Comparison of ENCODE assay signal across 12 cellular contexts in genomic region chr1:10634428-10635384, GRCh38.
DNase-seq lines count a peak whose midpoint lies in the region; ATAC-seq, FAIRE-seq and TF ChIP-seq lines count a peak whose summit lies in the region.
"Had no signal": no experiment of that assay in that cellular context is flagged by ENCODE, and none has a peak within 500 bp of the region (broad histone marks: within the 10 kb centered on the region; RNA-seq: fewer than 3 reads in every experiment).

No MANE protein-coding gene starts in this region.

- TF ChIP-seq CTCF in GM12878 (IDR thresholded peaks at IDR 0.05 in 2 of 3, conservative IDR thresholded peaks at IDR 0.05 in 1 of 3; ENCODE audit: control insufficient read depth in 2 of 3, extremely low read depth in 1 of 3, insufficient read depth in 1 of 3, low read depth in 3 of 3, low read length in 3 of 3) (no peak), transverse colon (IDR thresholded peaks at IDR 0.05) (no peak)

- no peaks in the 10 kb centered on the region for H3K79me2 ChIP-seq in GM12878 (ENCODE audit: control insufficient read depth, insufficient read depth, low read length)

- H3K4me3 ChIP-seq in GM12878, result no peak overlapping the region
- H3K4me3 ChIP-seq in transverse colon, result no peak overlapping the region
- H3K4me3 ChIP-seq: spleen had no signal

- SMC1A ChIA-PET in GM12878 (lab: Charles Lee; ENCODE audit: uncharacterized antibody, unreplicated experiment), result no interaction called here

- CTCF ChIA-PET in GM12878 (lab: Yijun Ruan, JAX), result no interaction called here

- RAD21 ChIA-PET in GM12878 (lab: Charles Lee; ENCODE audit: unreplicated experiment), result no interaction called here

- TF ChIP-seq POLR2A in GM12878 (IDR thresholded peaks at IDR 0.05; ENCODE audit: low read depth, low read length), result no peak
- TF ChIP-seq POLR2A in transverse colon (IDR thresholded peaks at IDR 0.05), result no peak

- H3K27me3 ChIP-seq in GM12878 (replicated peaks in 1 of 2; ENCODE audit: control insufficient read depth in 2 of 2, insufficient read depth in 2 of 2, low read length in 1 of 2) (no peaks in the 10 kb centered on the region), layer of hippocampus (ENCODE audit: control insufficient read depth, insufficient read depth, low read length) (peaks cover 2% of the 10 kb centered on the region), transverse colon (no peaks in the 10 kb centered on the region)

- no peak for FAIRE-seq in GM12878 (lab: Jason Lieb, UNC)
- FAIRE-seq: kidney had no signal

- ATAC-seq in GM12878, result peak; percentile 15; the same call in 1 of the 3 replicates

- H3K4me1 ChIP-seq in GM12878 (ENCODE audit: control insufficient read depth, insufficient read depth, low read length) (no peaks in the 10 kb centered on the region), transverse colon (peaks cover 10 to 38% (median 16%) of the 10 kb centered on the region in 4 donors)

- H3K9me3 ChIP-seq in GM12878 (replicated peaks; ENCODE audit: control insufficient read depth, insufficient read depth, low read length) (no peaks in the 10 kb centered on the region), transverse colon (no peaks in the 10 kb centered on the region)
- H3K9me3 ChIP-seq: spleen had no signal

- intact Hi-C loops in GM12878 (cut with micrococcal nuclease; ENCODE audit: unreplicated experiment) (no loop called here), transverse colon (cut with DNase I; ENCODE audit: low total_unique reads) (no loop called here)

- in situ Hi-C loops in GM12878 (cut with MboI), result no loop called here
- in situ Hi-C loops in transverse colon (cut with MboI; ENCODE audit: low pct_ligation_motif_present in 1 of 4, low pct_unique_long_range_greater_than_20kb in 1 of 4, low sequenced_read_pairs in 3 of 4), result no loop called here

- TF ChIP-seq EP300 in GM12878 (IDR thresholded peaks at IDR 0.05; ENCODE audit: borderline replicate concordance in 1 of 2, control insufficient read depth in 1 of 2, low read depth in 2 of 2, low read length in 2 of 2) (no peak), transverse colon (IDR thresholded peaks at IDR 0.05; ENCODE audit: low read depth) (no peak)

- DNase-seq in HuH-7.5 (ENCODE audit: low spot score) (peak; percentile 20), GM12878 (ENCODE audit: low read depth, low spot score) (no peak), transverse colon (no peak), SK-N-DZ (ENCODE audit: low spot score) (no peak), SHP77 treated with DMSO at 0.1 percent for 48 hours (lab: John Stamatoyannopoulos, UW) (no peak)
- no peak for DNase-seq in activated CD4-positive, alpha-beta T cell treated with anti-CD3 and anti-CD28 coated beads, Interleukin-2, amount 50 U/mL, for 4 hours
- no peak for DNase-seq in activated CD8-positive, alpha-beta memory T cell treated with anti-CD3 and anti-CD28 coated beads for 24 hours
- DNase-seq: Karpas-422; NK-92 treated with Interleukin-12 subunit alpha and Interleukin-12 subunit beta, amount 100 ng/mL, for 24 hours; spleen had no signal

- no peak for TF ChIP-seq RAD21 in GM12878 (IDR thresholded peaks at IDR 0.05; ENCODE audit: insufficient read depth, low read depth, low read length)

- POLR2A ChIA-PET in GM12878 (lab: Charles Lee), result no interaction called here

- WGBS in GM12878 (ENCODE audit: insufficient coverage, insufficient replicate concordance, low lambda C conversion rate, missing lambda C conversion rate), result 78% methylated on average over 27 of the region's 27 CpGs
- 0 to 39% methylated on average over 3 to 11 of the region's 27 CpGs for WGBS in transverse colon (ENCODE audit: low coverage in 1 of 2), 2 donors

- no peak overlapping the region for H2AFZ ChIP-seq in GM12878 (ENCODE audit: control insufficient read depth, low read depth, low read length)

- H3K36me3 ChIP-seq in GM12878 (ENCODE audit: control insufficient read depth in 2 of 2, insufficient read depth in 2 of 2, low read length in 1 of 2) (peaks cover 0 to 3% of the 10 kb centered on the region in 2 experiments; a peak in 2 of 4 replicates), transverse colon (no peaks in the 10 kb centered on the region)

- no peaks in the 10 kb centered on the region for H4K20me1 ChIP-seq in GM12878 (ENCODE audit: control insufficient read depth, insufficient read depth)

- H3K27ac ChIP-seq in GM12878 (ENCODE audit: control insufficient read depth, insufficient read depth), result no peak overlapping the region
- peak overlapping the region; percentile 52 for H3K27ac ChIP-seq in layer of hippocampus (ENCODE audit: low read depth, low read length)
- H3K27ac ChIP-seq in transverse colon, result peak overlapping the region; percentile 68 to 82 (median 74)

- no TSS peak for BruUV-seq in GM12878 (replicated peaks; lab: Mats Ljungman, UMichigan)

- no peak overlapping the region for H3K9ac ChIP-seq in GM12878 (ENCODE audit: control insufficient read depth, insufficient read depth, low read length)

- no peak overlapping the region for H3K4me2 ChIP-seq in GM12878 (ENCODE audit: control insufficient read depth, insufficient read depth)

TF ChIP-seq in GM12878, 131 proteins besides CTCF, POLR2A, EP300 and RAD21 (continues in another document):
- TF ChIP-seq CBX3 (IDR thresholded peaks at IDR 0.05; ENCODE audit: borderline replicate concordance, low read depth) (no peak), MEF2B (IDR thresholded peaks at IDR 0.05; ENCODE audit: partially characterized antibody, poor library complexity, severe bottlenecking) (no peak), YBX1 (IDR thresholded peaks at IDR 0.05) (no peak), DPF2 (IDR thresholded peaks at IDR 0.05) (no peak), MYC (IDR thresholded peaks at IDR 0.05; ENCODE audit: insufficient read depth, insufficient read length, insufficient replicate concordance, low read length, severe bottlenecking) (no peak), SMAD5 (IDR thresholded peaks at IDR 0.05; ENCODE audit: low read depth) (no peak), RFX5 (IDR thresholded peaks at IDR 0.05; ENCODE audit: low read depth, low read length) (no peak), ZZZ3 (IDR thresholded peaks at IDR 0.05; ENCODE audit: control insufficient read depth, insufficient read length, low read depth) (no peak), RELB (IDR thresholded peaks at IDR 0.05; ENCODE audit: low read depth) (no peak), RCOR1 (conservative IDR thresholded peaks at IDR 0.05; ENCODE audit: low read depth, low read length) (no peak), BRCA1 (IDR thresholded peaks at IDR 0.05; ENCODE audit: low read depth, low read length) (no peak), ESRRA (IDR thresholded peaks at IDR 0.05; ENCODE audit: low read length) (no peak), ASH2L (IDR thresholded peaks at IDR 0.05; ENCODE audit: borderline replicate concordance, low read depth) (no peak), STAT1 (conservative IDR thresholded peaks at IDR 0.05) (no peak)
- TF ChIP-seq, protein P1, sequence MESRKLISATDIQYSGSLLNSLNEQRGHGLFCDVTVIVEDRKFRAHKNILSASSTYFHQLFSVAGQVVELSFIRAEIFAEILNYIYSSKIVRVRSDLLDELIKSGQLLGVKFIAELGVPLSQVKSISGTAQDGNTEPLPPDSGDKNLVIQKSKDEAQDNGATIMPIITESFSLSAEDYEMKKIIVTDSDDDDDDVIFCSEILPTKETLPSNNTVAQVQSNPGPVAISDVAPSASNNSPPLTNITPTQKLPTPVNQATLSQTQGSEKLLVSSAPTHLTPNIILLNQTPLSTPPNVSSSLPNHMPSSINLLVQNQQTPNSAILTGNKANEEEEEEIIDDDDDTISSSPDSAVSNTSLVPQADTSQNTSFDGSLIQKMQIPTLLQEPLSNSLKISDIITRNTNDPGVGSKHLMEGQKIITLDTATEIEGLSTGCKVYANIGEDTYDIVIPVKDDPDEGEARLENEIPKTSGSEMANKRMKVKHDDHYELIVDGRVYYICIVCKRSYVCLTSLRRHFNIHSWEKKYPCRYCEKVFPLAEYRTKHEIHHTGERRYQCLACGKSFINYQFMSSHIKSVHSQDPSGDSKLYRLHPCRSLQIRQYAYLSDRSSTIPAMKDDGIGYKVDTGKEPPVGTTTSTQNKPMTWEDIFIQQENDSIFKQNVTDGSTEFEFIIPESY (IDR thresholded peaks at IDR 0.05), result no peak
- TF ChIP-seq, protein P2, sequence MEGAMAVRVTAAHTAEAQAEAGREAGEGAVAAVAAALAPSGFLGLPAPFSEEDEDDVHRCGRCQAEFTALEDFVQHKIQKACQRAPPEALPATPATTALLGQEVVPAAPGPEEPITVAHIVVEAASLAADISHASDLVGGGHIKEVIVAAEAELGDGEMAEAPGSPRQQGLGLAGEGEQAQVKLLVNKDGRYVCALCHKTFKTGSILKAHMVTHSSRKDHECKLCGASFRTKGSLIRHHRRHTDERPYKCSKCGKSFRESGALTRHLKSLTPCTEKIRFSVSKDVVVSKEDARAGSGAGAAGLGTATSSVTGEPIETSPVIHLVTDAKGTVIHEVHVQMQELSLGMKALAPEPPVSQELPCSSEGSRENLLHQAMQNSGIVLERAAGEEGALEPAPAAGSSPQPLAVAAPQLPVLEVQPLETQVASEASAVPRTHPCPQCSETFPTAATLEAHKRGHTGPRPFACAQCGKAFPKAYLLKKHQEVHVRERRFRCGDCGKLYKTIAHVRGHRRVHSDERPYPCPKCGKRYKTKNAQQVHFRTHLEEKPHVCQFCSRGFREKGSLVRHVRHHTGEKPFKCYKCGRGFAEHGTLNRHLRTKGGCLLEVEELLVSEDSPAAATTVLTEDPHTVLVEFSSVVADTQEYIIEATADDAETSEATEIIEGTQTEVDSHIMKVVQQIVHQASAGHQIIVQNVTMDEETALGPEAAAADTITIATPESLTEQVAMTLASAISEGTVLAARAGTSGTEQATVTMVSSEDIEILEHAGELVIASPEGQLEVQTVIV (IDR thresholded peaks at IDR 0.05; ENCODE audit: borderline replicate concordance, partially characterized antibody), result no peak
